Comparison of ENCODE assay signal across 20 cellular contexts in the genomic region with DNA sequence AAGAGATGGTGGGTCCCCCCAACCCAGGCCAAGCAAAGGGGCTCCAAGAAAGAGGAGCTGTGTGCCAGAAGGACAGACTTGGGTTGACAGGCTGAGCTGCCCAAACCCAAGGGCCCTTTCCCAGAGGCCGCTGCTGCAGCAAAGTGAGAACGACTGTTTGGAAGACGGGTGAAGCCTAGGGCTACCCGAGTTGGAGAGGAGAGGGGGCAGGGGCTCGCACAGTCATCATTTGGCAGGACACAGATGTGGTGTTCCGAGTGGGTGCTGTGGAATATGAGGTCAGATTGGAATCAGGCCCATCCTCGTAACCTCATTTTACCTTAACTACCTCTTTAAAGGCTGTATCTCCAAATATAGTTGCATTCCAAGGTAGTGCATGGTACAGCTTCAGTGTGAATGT. TPM values are rescaled to one million over a fixed set of nuclear protein-coding genes. Genes with fewer than 3 reads are reported as not detected.
DNase-seq lines count a peak whose midpoint lies in the region; ATAC-seq and TF ChIP-seq lines count a peak whose summit lies in the region.
"Had no signal": no experiment of that assay in that cellular context is flagged by ENCODE, and none has a peak within 500 bp of the region (broad histone marks: within the 10 kb centered on the region; RNA-seq: fewer than 3 reads in every experiment).

No MANE protein-coding gene starts in this region.

- H3K4me2 ChIP-seq in mesendoderm (ENCODE audit: low read length) (no peak overlapping the region), smooth muscle cell (peak overlapping the region; percentile 62), mammary epithelial cell (ENCODE audit: insufficient read depth, low read depth, low read length) (no peak overlapping the region)
- H3K4me2 ChIP-seq: PC-9 had no signal

- no peak overlapping the region for H2BK5ac ChIP-seq in mesendoderm (ENCODE audit: low read length)

- H3K4ac ChIP-seq in mesendoderm (ENCODE audit: low read depth, low read length) = no peak overlapping the region

- no peaks in the 10 kb centered on the region for H3K79me1 ChIP-seq in mesendoderm (ENCODE audit: low read length)

- H3K4me3 ChIP-seq in mesendoderm (ENCODE audit: low read length) (no peak overlapping the region), smooth muscle cell (no peak overlapping the region), mammary epithelial cell (replicated peaks in 1 of 3; ENCODE audit: insufficient read depth in 1 of 3, low read depth in 2 of 3, low read length in 3 of 3) (no peak overlapping the region)
- H3K4me3 ChIP-seq: PC-9 had no signal

- peaks cover 33% of the 10 kb centered on the region for H3F3A ChIP-seq in smooth muscle cell (ENCODE audit: low read depth)

- intact Hi-C loops in cardiac septum (cut with DNase I) = no loop called here
- intact Hi-C loops in left ventricle myocardium superior (cut with micrococcal nuclease) = no loop called here
- intact Hi-C loops in mammary epithelial cell (cut with micrococcal nuclease) = no loop called here

- in situ Hi-C loops in mammary epithelial cell (cut with MboI; ENCODE audit: low sequenced_read_pairs in 2 of 2) = no loop called here

- H3K27me3 ChIP-seq in mesendoderm (ENCODE audit: insufficient read depth, low read length, poor library complexity) = no peaks in the 10 kb centered on the region
- H3K27me3 ChIP-seq in smooth muscle cell (ENCODE audit: low read depth) = no peaks in the 10 kb centered on the region
- H3K27me3 ChIP-seq in mammary epithelial cell (ENCODE audit: insufficient read depth, low read length) = no peaks in the 10 kb centered on the region

- DNase-seq in cardiac septum (ENCODE audit: low spot score) = peak; percentile 29
- DNase-seq in left ventricle myocardium superior = no peak
- DNase-seq in mesendoderm = no peak
- no peak for DNase-seq in smooth muscle cell (lab: John Stamatoyannopoulos, UW; ENCODE audit: unreplicated experiment)
- DNase-seq in retina = no peak
- DNase-seq in mammary epithelial cell = no peak
- DNase-seq in activated T-cell treated with anti-CD3 and anti-CD28 coated beads for 4 hours = no peak
- no peak for DNase-seq in central memory CD4-positive, alpha-beta T cell
- DNase-seq: CD8-positive, alpha-beta T cell; DMS79; KBM-7; NCI-H1436; NCI-H2029; NCI-H2171 treated with DMSO at 0.1 percent for 48 hours; NCI-H748 treated with DMSO at 0.1 percent for 48 hours; PC-9 had no signal

- H3K56ac ChIP-seq in mesendoderm (ENCODE audit: low read length) = peak overlapping the region; percentile 10

- H4K20me1 ChIP-seq in smooth muscle cell (ENCODE audit: low read depth) (no peaks in the 10 kb centered on the region), mammary epithelial cell (ENCODE audit: insufficient read depth, low read length) (no peaks in the 10 kb centered on the region)

- peaks cover 14% of the 10 kb centered on the region for H3K4me1 ChIP-seq in mesendoderm (ENCODE audit: control insufficient read depth, low read depth, low read length)
- H3K4me1 ChIP-seq in smooth muscle cell (ENCODE audit: low read depth) = peaks cover 27% of the 10 kb centered on the region
- H3K4me1 ChIP-seq in mammary epithelial cell (ENCODE audit: insufficient read depth, low read length) = peaks cover 4% of the 10 kb centered on the region

- no peak overlapping the region for H2BK120ac ChIP-seq in mesendoderm (ENCODE audit: low read depth, low read length)

- no peak overlapping the region for H4K5ac ChIP-seq in mesendoderm (ENCODE audit: low read length)

- WGBS in mesendoderm (ENCODE audit: extremely low coverage, insufficient coverage, low lambda C conversion rate) = no CpG with 5 or more reads among the region's 7 CpGs
- 78% methylated on average over 7 of the region's 7 CpGs for WGBS in smooth muscle cell (ENCODE audit: low lambda C conversion rate)
- WGBS in mammary epithelial cell (ENCODE audit: low coverage, missing lambda C conversion rate) = 36% methylated on average over 6 of the region's 7 CpGs

- H2AFZ ChIP-seq in smooth muscle cell (ENCODE audit: low read depth) (no peak overlapping the region), mammary epithelial cell (ENCODE audit: low read depth, low read length) (no peak overlapping the region)
- H2AFZ ChIP-seq: PC-9 had no signal

- H3K9ac ChIP-seq in mesendoderm (ENCODE audit: low read length) (no peak overlapping the region), smooth muscle cell (ENCODE audit: low read depth) (no peak overlapping the region), mammary epithelial cell (ENCODE audit: insufficient read depth, low read length) (no peak overlapping the region)

- no peak overlapping the region for H3K23ac ChIP-seq in mesendoderm (ENCODE audit: low read length)

- H4K8ac ChIP-seq in mesendoderm (ENCODE audit: low read depth, low read length) = no peak overlapping the region

- H2AK5ac ChIP-seq in mesendoderm (ENCODE audit: low read length) = no peak overlapping the region

- no TSS peak for BruUV-seq in mammary epithelial cell (replicated peaks; lab: Mats Ljungman, UMichigan)

- no peak for TF ChIP-seq CTCF in smooth muscle cell (IDR thresholded peaks at IDR 0.05; ENCODE audit: borderline replicate concordance, insufficient read depth, poor library complexity, severe bottlenecking)
- TF ChIP-seq CTCF in mammary epithelial cell (conservative IDR thresholded peaks at IDR 0.05 in 1 of 2, IDR thresholded peaks at IDR 0.05 in 1 of 2; ENCODE audit: extremely low read depth in 1 of 2, insufficient read depth in 1 of 2, low read depth in 1 of 2, low read length in 2 of 2) = no peak

- H3K36me3 ChIP-seq in mesendoderm (ENCODE audit: control insufficient read depth, insufficient read depth, low read length) = no peaks in the 10 kb centered on the region
- H3K36me3 ChIP-seq in smooth muscle cell (ENCODE audit: low read depth) = no peaks in the 10 kb centered on the region
- H3K36me3 ChIP-seq in mammary epithelial cell (ENCODE audit: insufficient read depth, low read length) = no peaks in the 10 kb centered on the region

- H3K79me2 ChIP-seq in mesendoderm (ENCODE audit: control insufficient read depth, insufficient read depth, low read length) (no peaks in the 10 kb centered on the region), smooth muscle cell (ENCODE audit: low read depth) (no peaks in the 10 kb centered on the region), mammary epithelial cell (ENCODE audit: insufficient read depth, low read length) (no peaks in the 10 kb centered on the region)

- CTCF ChIA-PET in mammary epithelial cell (lab: Charles Lee; ENCODE audit: low non-redundant PET) = no interaction called here

- H3K18ac ChIP-seq in mesendoderm (ENCODE audit: low read length) = no peak overlapping the region

- H2BK15ac ChIP-seq in mesendoderm (replicated peaks; ENCODE audit: low read depth) = no peak overlapping the region

- no peaks in the 10 kb centered on the region for H3K9me3 ChIP-seq in smooth muscle cell (replicated peaks; ENCODE audit: low read depth)
- H3K9me3 ChIP-seq in mammary epithelial cell (replicated peaks; ENCODE audit: insufficient read depth, low read length) = no peaks in the 10 kb centered on the region

- dilution Hi-C loops in mammary epithelial cell (cut with HindIII; ENCODE audit: low sequenced_read_pairs) = no loop called here

- no peak for ATAC-seq in left ventricle myocardium superior
- ATAC-seq: CD8-positive, alpha-beta T cell had no signal

- H3K27ac ChIP-seq in mesendoderm (ENCODE audit: low read depth, low read length) = no peak overlapping the region
- H3K27ac ChIP-seq in smooth muscle cell (ENCODE audit: low read depth) = no peak overlapping the region
- no peak overlapping the region for H3K27ac ChIP-seq in mammary epithelial cell (ENCODE audit: insufficient read depth, low read depth, low read length)
- H3K27ac ChIP-seq: PC-9 had no signal

RNA-seq across cellular contexts. Expression of a gene that starts 5.3 kb away (rescaled TPM):
- total RNA-seq in cardiac septum (46.2 TPM), left ventricle myocardium superior (34.8 TPM), smooth muscle cell (580 and 618 TPM in 2 replicates), mammary epithelial cell (under 1 TPM in 1 of 2 donors, not detected in 1; 0.33 TPM)
- polyA plus RNA-seq in mesendoderm (2013, experiment 1 of 2) = 93.5 TPM
- polyA plus RNA-seq in mesendoderm (2013, experiment 2 of 2) = 84.3 TPM
- polyA plus RNA-seq in smooth muscle cell (960 and 1,738 TPM in 2 replicates), mammary epithelial cell (not detected)
- polyA minus RNA-seq in mammary epithelial cell = not detected
- total RNA-seq: A172; CD8-positive, alpha-beta T cell; G401; M059J; NCI-H460; PC-9 had no signal

RNA-seq across cellular contexts. Expression of a gene that starts 14.0 kb away (rescaled TPM):
- total RNA-seq in cardiac septum (17.5 TPM), left ventricle myocardium superior (10.7 TPM), smooth muscle cell (9.1 and 14.7 TPM in 2 replicates), mammary epithelial cell (10 to 100 TPM; 19.1 to 21.5 TPM)
- polyA plus RNA-seq in mesendoderm (2013, experiment 1 of 2) = 51.0 TPM
- 48.4 TPM for polyA plus RNA-seq in mesendoderm (2013, experiment 2 of 2)
- polyA plus RNA-seq in smooth muscle cell (34.5 and 36.3 TPM in 2 replicates), mammary epithelial cell (11.2 TPM)
- 31.2 TPM for polyA minus RNA-seq in mammary epithelial cell

RNA-seq across cellular contexts. Expression of a gene that starts 18.7 kb away (rescaled TPM):
- total RNA-seq in cardiac septum (2.5 TPM), left ventricle myocardium superior (3.5 TPM), smooth muscle cell (4.6 and 7.4 TPM in 2 replicates), mammary epithelial cell (not detected)
- polyA plus RNA-seq in mesendoderm (2013, experiment 1 of 2) = 1.5 TPM
- polyA plus RNA-seq in mesendoderm (2013, experiment 2 of 2) = 1.2 TPM
- polyA plus RNA-seq in smooth muscle cell (3.5 and 7.2 TPM in 2 replicates), mammary epithelial cell (not detected)
- polyA minus RNA-seq in mammary epithelial cell = not detected
- total RNA-seq: A172, G401 had no signal

RNA-seq across cellular contexts. Expression of a gene that starts 29.8 kb away (rescaled TPM):
- total RNA-seq in cardiac septum (9.7 TPM), left ventricle myocardium superior (5.9 TPM), smooth muscle cell (21.6 and 21.9 TPM in 2 replicates), mammary epithelial cell (10 to 100 TPM; 21.2 to 23.2 TPM)
- polyA plus RNA-seq in mesendoderm (2013, experiment 1 of 2) = 30.4 TPM
- polyA plus RNA-seq in mesendoderm (2013, experiment 2 of 2) = 29.6 TPM
- polyA plus RNA-seq in smooth muscle cell (30.0 and 45.5 TPM in 2 replicates), mammary epithelial cell (39.0 TPM)
- 25.0 TPM for polyA minus RNA-seq in mammary epithelial cell

Comparison
In these comparisons a context has a peak if more than half of its experiments do, and no peak if none do; other contexts are left out.
1. RNA of a gene that starts 5.3 kb away (total RNA-seq): 580 to 618 TPM in smooth muscle cell, 46.2 TPM in cardiac septum (single experiment) and 34.8 TPM in left ventricle myocardium superior (single experiment); 0.33 TPM in mammary epithelial cell; every median in the first group is over 10 times any median in the second.